In the genomic region with DNA sequence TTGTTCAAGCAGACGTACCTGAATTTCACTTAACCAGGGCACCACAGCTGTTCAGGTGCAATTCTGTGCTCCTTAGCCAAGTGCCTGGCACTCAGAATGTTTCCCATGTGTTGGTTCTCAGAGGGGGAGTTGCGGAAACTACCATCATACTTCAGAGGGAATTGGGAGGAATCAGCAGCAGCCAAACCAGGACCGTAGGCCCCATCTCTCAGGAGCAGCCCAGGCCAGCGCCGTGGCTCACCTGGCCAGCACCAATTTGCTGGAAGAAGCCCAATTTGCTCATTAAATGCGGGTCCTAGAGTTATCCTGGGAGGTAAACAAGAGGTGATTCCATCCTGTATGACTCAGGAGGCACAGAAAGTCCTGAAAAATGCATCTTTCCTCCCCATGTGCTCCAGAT, we compare ENCODE assay signal across 27 cellular contexts.
A peak's percentile ranks its signal among the peaks of the same experiment; 100 is the strongest.
DNase-seq lines count a peak whose midpoint lies in the region; ATAC-seq, FAIRE-seq and TF ChIP-seq lines count a peak whose summit lies in the region.
"Had no signal": no experiment of that assay in that cellular context is flagged by ENCODE, and none has a peak within 500 bp of the region (broad histone marks: within the 10 kb centered on the region; RNA-seq: fewer than 3 reads in every experiment).

No MANE protein-coding gene starts in this region.

- H3K27ac ChIP-seq in heart left ventricle (no peak overlapping the region), sigmoid colon (no peak overlapping the region)
- H3K27ac ChIP-seq: A549 had no signal

- H3K9me3 Mint-ChIP-seq in chondrocyte (ENCODE audit: low read depth) = peaks cover 23% of the 10 kb centered on the region

- H3K27me3 ChIP-seq in heart left ventricle (peaks cover 0 to 23% (median 2%) of the 10 kb centered on the region in 9 donors), sigmoid colon (peaks cover 0 to 21% (median 0%) of the 10 kb centered on the region in 3 donors)
- H3K27me3 ChIP-seq: BE2C; BLaER1 treated with 17β-estradiol and CSF1 and Interleukin-3, amounts not matched to agents 10 nM and 100 nM had no signal

- H3K9me3 ChIP-seq in heart left ventricle (peaks cover 0 to 5% (median 0%) of the 10 kb centered on the region in 12 donors), sigmoid colon (no peaks in the 10 kb centered on the region)
- H3K9me3 ChIP-seq: A549, BE2C had no signal

- H3K4me1 ChIP-seq in heart left ventricle (no peaks in the 10 kb centered on the region), sigmoid colon (no peaks in the 10 kb centered on the region)
- H3K4me1 ChIP-seq: A549; BE2C; BLaER1 treated with 17β-estradiol and CSF1 and Interleukin-3, amounts not matched to agents 10 nM and 100 nM; HAP-1 had no signal

- no peaks in the 10 kb centered on the region for H3K36me3 Mint-ChIP-seq in chondrocyte (ENCODE audit: low read depth)
- H3K36me3 Mint-ChIP-seq: CD14-positive monocyte; CD8-positive, alpha-beta memory T cell had no signal

- TF ChIP-seq CTCF in heart left ventricle (IDR thresholded peaks at IDR 0.05) = no peak
- TF ChIP-seq CTCF in sigmoid colon (IDR thresholded peaks at IDR 0.05) = no peak
- no peak for TF ChIP-seq CTCF in chondrocyte (IDR thresholded peaks at IDR 0.05)

- H3K4me3 Mint-ChIP-seq in chondrocyte (ENCODE audit: unreplicated experiment) = no peak overlapping the region
- H3K4me3 Mint-ChIP-seq: CD14-positive monocyte; CD4-positive, alpha-beta T cell; CD8-positive, alpha-beta memory T cell; HFFc6 had no signal

- 75 to 89% (median 78%) methylated on average over 4 to 6 of the region's 6 CpGs for WGBS in heart left ventricle, 4 donors
- WGBS in sigmoid colon, 2 donors = 73 to 86% methylated on average over 6 of the region's 6 CpGs

- no peak overlapping the region for H3K27ac Mint-ChIP-seq in chondrocyte (ENCODE audit: unreplicated experiment)
- H3K27ac Mint-ChIP-seq: CD14-positive monocyte; CD4-positive, alpha-beta T cell; HFFc6 had no signal

- no peaks in the 10 kb centered on the region for H3K4me1 Mint-ChIP-seq in chondrocyte (ENCODE audit: low read depth)
- H3K4me1 Mint-ChIP-seq: CD14-positive monocyte; CD8-positive, alpha-beta memory T cell had no signal

- TF ChIP-seq POLR2A in heart left ventricle (IDR thresholded peaks at IDR 0.05) (no peak), sigmoid colon (IDR thresholded peaks at IDR 0.05) (no peak)

- H3K36me3 ChIP-seq in heart left ventricle = no peaks in the 10 kb centered on the region
- H3K36me3 ChIP-seq in sigmoid colon = no peaks in the 10 kb centered on the region
- H3K36me3 ChIP-seq: BE2C; BLaER1 treated with 17β-estradiol and CSF1 and Interleukin-3, amounts not matched to agents 10 nM and 100 nM; HAP-1 had no signal

- ATAC-seq in heart left ventricle (no peak), GM18520 (IDR thresholded peaks at IDR 0.05; ENCODE audit: unreplicated experiment) (no peak)
- ATAC-seq: A549, GM12878 had no signal

- no peaks in the 10 kb centered on the region for H3K27me3 Mint-ChIP-seq in chondrocyte (ENCODE audit: low read depth)

- H3K4me3 ChIP-seq in heart left ventricle = no peak overlapping the region
- H3K4me3 ChIP-seq in sigmoid colon = no peak overlapping the region
- H3K4me3 ChIP-seq: A549; BLaER1 treated with 17β-estradiol and CSF1 and Interleukin-3, amounts not matched to agents 10 nM and 100 nM; GM12878; HAP-1 had no signal

- intact Hi-C loops in cardiac septum (cut with DNase I) (no loop called here), heart left ventricle (cut with DNase I) (no loop called here), sigmoid colon (cut with DNase I) (no loop called here)

- peak; percentile 26 for DNase-seq in cardiac septum (ENCODE audit: low spot score)
- no peak for DNase-seq in heart left ventricle
- DNase-seq in mesenteric fat pad (ENCODE audit: low spot score) = peak; percentile 20
- DNase-seq in sigmoid colon = peak; percentile 8
- DNase-seq in urothelium cell line (ENCODE audit: low spot score) = no peak
- DNase-seq in chondrocyte (ENCODE audit: low spot score) = no peak
- no peak for DNase-seq in activated gamma-delta T cell treated with Interleukin-2 at 50 U/mL for 16 hours
- DNase-seq: 8988T; ACHN; AML-193; BE2C; CD4-positive, alpha-beta T cell; CD8-positive, alpha-beta memory T cell; DMS 273 treated with DMSO at 0.1 percent for 48 hours; DMS79; EL; GDM1; GOT3; HFFc6 had no signal

- FAIRE-seq in urothelium cell line (lab: Jason Lieb, UNC) = peak; percentile 56
- FAIRE-seq: A549, D721Med, GM12878, H54 had no signal

- no peak for TF ChIP-seq EP300 in sigmoid colon (IDR thresholded peaks at IDR 0.05)

Comparison
In these comparisons a context has a peak if more than half of its experiments do, and no peak if none do; other contexts are left out.
1. DNase-seq: peak in cardiac septum (single experiment), mesenteric fat pad (single experiment) and sigmoid colon (single experiment); none in heart left ventricle (0 of 5), urothelium cell line (single experiment), chondrocyte (single experiment) and activated gamma-delta T cell treated with Interleukin-2 at 50 U/mL for 16 hours (single experiment).